ENCODE assay signal across 1 cellular context in the genomic region with DNA sequence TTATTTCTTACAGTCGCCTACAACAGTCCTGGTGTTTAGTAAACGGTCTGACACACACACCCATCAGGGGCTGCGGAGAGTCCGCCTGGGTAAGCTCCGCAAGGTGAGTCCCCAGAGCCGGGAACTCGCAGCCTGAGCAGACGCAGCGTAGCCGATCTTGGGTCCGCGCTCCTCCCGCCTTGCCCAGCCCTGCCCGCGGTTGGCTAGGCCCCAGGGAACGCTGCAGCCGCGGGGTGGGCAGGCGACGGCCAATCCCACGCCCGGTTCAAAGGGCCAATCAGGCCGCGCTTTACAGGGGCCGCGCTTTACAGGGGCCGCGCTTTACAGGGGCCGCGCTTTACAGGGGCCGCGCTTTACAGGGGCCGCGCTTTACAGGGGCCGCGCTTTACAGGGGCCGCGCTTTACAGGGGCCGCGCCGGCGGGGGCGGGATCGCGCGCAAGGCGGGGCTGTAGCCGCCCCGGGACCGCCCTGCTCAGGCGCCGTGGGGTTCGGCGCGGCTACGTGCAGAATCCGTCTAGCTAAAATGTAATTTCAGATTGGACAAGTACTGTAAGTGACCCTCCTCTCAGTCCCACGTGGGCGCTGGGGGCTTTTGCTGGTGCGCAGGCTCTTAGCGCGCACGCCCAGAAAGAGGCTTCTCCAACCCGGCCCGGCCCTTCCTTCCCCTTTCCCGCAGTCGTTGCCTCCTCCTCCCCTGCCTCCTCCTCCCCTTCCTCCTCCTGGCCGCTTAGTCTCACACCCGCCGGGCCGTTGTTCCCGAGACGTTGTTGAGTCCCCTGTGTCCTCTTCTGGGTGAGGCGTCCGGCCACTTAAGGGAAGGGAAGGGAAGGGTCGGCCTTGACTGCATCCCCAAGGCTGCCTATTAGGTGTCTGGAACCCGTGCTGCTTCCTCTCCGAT.
TF ChIP-seq lines count a peak whose summit lies in the region.

A gene with protein sequence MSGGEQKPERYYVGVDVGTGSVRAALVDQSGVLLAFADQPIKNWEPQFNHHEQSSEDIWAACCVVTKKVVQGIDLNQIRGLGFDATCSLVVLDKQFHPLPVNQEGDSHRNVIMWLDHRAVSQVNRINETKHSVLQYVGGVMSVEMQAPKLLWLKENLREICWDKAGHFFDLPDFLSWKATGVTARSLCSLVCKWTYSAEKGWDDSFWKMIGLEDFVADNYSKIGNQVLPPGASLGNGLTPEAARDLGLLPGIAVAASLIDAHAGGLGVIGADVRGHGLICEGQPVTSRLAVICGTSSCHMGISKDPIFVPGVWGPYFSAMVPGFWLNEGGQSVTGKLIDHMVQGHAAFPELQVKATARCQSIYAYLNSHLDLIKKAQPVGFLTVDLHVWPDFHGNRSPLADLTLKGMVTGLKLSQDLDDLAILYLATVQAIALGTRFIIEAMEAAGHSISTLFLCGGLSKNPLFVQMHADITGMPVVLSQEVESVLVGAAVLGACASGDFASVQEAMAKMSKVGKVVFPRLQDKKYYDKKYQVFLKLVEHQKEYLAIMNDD (plus strand): TSS at position 737 of the 899 bp plus-strand sequence. CDS start 24,456 bp downstream, outside the sequence.

TF ChIP-seq in K562, 482 proteins besides CTCF, POLR2A, EP300 and RAD21 (continued from another document and continues in another):
- TF ChIP-seq, protein P1, sequence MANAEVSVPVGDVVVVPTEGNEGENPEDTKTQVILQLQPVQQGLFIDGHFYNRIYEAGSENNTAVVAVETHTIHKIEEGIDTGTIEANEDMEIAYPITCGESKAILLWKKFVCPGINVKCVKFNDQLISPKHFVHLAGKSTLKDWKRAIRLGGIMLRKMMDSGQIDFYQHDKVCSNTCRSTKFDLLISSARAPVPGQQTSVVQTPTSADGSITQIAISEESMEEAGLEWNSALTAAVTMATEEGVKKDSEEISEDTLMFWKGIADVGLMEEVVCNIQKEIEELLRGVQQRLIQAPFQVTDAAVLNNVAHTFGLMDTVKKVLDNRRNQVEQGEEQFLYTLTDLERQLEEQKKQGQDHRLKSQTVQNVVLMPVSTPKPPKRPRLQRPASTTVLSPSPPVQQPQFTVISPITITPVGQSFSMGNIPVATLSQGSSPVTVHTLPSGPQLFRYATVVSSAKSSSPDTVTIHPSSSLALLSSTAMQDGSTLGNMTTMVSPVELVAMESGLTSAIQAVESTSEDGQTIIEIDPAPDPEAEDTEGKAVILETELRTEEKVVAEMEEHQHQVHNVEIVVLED (CRISPR knock-in tag; IDR thresholded peaks at IDR 0.05), result 0 out of 2 replicates have a peak, but pooled peaks have one; percentile 19
- TF ChIP-seq RCOR1 (IDR thresholded peaks at IDR 0.05; ENCODE audit: borderline replicate concordance in 1 of 2, low read depth in 2 of 2, low read length in 2 of 2), result peak in 1 of 2 experiments; percentile 22; a peak in 1 of 4 replicates
- TF ChIP-seq, protein P2, sequence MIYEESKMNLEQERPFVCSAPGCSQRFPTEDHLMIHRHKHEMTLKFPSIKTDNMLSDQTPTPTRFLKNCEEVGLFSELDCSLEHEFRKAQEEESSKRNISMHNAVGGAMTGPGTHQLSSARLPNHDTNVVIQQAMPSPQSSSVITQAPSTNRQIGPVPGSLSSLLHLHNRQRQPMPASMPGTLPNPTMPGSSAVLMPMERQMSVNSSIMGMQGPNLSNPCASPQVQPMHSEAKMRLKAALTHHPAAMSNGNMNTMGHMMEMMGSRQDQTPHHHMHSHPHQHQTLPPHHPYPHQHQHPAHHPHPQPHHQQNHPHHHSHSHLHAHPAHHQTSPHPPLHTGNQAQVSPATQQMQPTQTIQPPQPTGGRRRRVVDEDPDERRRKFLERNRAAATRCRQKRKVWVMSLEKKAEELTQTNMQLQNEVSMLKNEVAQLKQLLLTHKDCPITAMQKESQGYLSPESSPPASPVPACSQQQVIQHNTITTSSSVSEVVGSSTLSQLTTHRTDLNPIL (CRISPR knock-in tag; IDR thresholded peaks at IDR 0.05), result no peak
- TF ChIP-seq CXXC5 (CRISPR knock-in tag; IDR thresholded peaks at IDR 0.05), result peak; percentile 89
- peak; percentile 29; the same call in 1 of the 2 replicates for TF ChIP-seq MBD2 (IDR thresholded peaks at IDR 0.05; ENCODE audit: borderline replicate concordance, low read depth)
- TF ChIP-seq, protein P3, sequence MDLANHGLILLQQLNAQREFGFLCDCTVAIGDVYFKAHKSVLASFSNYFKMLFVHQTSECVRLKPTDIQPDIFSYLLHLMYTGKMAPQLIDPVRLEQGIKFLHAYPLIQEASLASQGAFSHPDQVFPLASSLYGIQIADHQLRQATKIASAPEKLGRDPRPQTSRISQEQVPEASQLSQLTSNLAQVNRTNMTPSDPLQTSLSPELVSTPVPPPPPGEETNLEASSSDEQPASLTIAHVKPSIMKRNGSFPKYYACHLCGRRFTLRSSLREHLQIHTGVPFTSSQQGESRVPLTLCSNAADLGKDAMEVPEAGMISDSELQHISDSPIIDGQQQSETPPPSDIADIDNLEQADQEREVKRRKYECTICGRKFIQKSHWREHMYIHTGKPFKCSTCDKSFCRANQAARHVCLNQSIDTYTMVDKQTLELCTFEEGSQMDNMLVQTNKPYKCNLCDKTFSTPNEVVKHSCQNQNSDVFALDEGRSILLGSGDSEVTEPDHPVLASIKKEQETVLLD (IDR thresholded peaks at IDR 0.05), result peak; percentile 46; the same call in 1 of the 2 replicates
- 0 out of 2 replicates have a peak, but pooled peaks have one; percentile 12 for TF ChIP-seq CC2D1A (IDR thresholded peaks at IDR 0.05)
- TF ChIP-seq JUND (IDR thresholded peaks at IDR 0.05; ENCODE audit: borderline replicate concordance, low read depth, low read length), result peak; percentile 34; the same call in 1 of the 2 replicates
- TF ChIP-seq JUND (tag; IDR thresholded peaks at IDR 0.05; ENCODE audit: borderline replicate concordance, low read depth, low read length), result no peak
- peak; percentile 14; the same call in 1 of the 2 replicates for TF ChIP-seq GABPA (tag; conservative IDR thresholded peaks at IDR 0.05; ENCODE audit: low read depth)
- peak; percentile 73 for TF ChIP-seq TAF9B (IDR thresholded peaks at IDR 0.05; ENCODE audit: partially characterized antibody)
- TF ChIP-seq FOSL1 (tag; conservative IDR thresholded peaks at IDR 0.05), result peak; percentile 28; the same call in 1 of the 2 replicates
- TF ChIP-seq BRD4 (IDR thresholded peaks at IDR 0.05), result no peak
- peak; percentile 64 for TF ChIP-seq ZNF311 (CRISPR knock-in tag; IDR thresholded peaks at IDR 0.05)
- TF ChIP-seq, protein P4, sequence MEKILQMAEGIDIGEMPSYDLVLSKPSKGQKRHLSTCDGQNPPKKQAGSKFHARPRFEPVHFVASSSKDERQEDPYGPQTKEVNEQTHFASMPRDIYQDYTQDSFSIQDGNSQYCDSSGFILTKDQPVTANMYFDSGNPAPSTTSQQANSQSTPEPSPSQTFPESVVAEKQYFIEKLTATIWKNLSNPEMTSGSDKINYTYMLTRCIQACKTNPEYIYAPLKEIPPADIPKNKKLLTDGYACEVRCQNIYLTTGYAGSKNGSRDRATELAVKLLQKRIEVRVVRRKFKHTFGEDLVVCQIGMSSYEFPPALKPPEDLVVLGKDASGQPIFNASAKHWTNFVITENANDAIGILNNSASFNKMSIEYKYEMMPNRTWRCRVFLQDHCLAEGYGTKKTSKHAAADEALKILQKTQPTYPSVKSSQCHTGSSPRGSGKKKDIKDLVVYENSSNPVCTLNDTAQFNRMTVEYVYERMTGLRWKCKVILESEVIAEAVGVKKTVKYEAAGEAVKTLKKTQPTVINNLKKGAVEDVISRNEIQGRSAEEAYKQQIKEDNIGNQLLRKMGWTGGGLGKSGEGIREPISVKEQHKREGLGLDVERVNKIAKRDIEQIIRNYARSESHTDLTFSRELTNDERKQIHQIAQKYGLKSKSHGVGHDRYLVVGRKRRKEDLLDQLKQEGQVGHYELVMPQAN (IDR thresholded peaks at IDR 0.05; ENCODE audit: borderline replicate concordance), result peak; percentile 45; the same call in 1 of the 2 replicates
- TF ChIP-seq, protein P5, sequence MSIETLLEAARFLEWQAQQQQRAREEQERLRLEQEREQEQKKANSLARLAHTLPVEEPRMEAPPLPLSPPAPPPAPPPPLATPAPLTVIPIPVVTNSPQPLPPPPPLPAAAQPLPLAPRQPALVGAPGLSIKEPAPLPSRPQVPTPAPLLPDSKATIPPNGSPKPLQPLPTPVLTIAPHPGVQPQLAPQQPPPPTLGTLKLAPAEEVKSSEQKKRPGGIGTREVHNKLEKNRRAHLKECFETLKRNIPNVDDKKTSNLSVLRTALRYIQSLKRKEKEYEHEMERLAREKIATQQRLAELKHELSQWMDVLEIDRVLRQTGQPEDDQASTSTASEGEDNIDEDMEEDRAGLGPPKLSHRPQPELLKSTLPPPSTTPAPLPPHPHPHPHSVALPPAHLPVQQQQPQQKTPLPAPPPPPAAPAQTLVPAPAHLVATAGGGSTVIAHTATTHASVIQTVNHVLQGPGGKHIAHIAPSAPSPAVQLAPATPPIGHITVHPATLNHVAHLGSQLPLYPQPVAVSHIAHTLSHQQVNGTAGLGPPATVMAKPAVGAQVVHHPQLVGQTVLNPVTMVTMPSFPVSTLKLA (conservative IDR thresholded peaks at IDR 0.05), result peak; percentile 70 to 82
- TF ChIP-seq ZNF766 (CRISPR knock-in tag; conservative IDR thresholded peaks at IDR 0.05), result peak; percentile 95
- no peak for TF ChIP-seq ZNF699 (CRISPR knock-in tag; IDR thresholded peaks at IDR 0.05; ENCODE audit: insufficient replicate concordance)
- TF ChIP-seq, protein P6, sequence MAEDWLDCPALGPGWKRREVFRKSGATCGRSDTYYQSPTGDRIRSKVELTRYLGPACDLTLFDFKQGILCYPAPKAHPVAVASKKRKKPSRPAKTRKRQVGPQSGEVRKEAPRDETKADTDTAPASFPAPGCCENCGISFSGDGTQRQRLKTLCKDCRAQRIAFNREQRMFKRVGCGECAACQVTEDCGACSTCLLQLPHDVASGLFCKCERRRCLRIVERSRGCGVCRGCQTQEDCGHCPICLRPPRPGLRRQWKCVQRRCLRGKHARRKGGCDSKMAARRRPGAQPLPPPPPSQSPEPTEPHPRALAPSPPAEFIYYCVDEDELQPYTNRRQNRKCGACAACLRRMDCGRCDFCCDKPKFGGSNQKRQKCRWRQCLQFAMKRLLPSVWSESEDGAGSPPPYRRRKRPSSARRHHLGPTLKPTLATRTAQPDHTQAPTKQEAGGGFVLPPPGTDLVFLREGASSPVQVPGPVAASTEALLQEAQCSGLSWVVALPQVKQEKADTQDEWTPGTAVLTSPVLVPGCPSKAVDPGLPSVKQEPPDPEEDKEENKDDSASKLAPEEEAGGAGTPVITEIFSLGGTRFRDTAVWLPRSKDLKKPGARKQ (CRISPR knock-in tag; IDR thresholded peaks at IDR 0.05), result no peak
- no peak for TF ChIP-seq ZNF140 (CRISPR knock-in tag; IDR thresholded peaks at IDR 0.05)
- TF ChIP-seq NFRKB (IDR thresholded peaks at IDR 0.05; ENCODE audit: low read depth), result peak; percentile 83; the same call in 1 of the 2 replicates
- TF ChIP-seq PHF8 (IDR thresholded peaks at IDR 0.05; ENCODE audit: borderline replicate concordance, low read length), result peak; percentile 70; the same call in 1 of the 2 replicates
- no peak for TF ChIP-seq XRCC4 (IDR thresholded peaks at IDR 0.05; ENCODE audit: extremely low read depth, insufficient read depth, insufficient read length)
- peak; percentile 70 for TF ChIP-seq PCBP1 (IDR thresholded peaks at IDR 0.05; ENCODE audit: low read depth, low read length, poor library complexity, severe bottlenecking)
- 0 out of 2 replicates have a peak, but pooled peaks have one; percentile 8 for TF ChIP-seq ARID2 (IDR thresholded peaks at IDR 0.05)
- no peak for TF ChIP-seq MED1 (CRISPR knock-in tag; IDR thresholded peaks at IDR 0.05; ENCODE audit: borderline replicate concordance)
- TF ChIP-seq, protein P7, sequence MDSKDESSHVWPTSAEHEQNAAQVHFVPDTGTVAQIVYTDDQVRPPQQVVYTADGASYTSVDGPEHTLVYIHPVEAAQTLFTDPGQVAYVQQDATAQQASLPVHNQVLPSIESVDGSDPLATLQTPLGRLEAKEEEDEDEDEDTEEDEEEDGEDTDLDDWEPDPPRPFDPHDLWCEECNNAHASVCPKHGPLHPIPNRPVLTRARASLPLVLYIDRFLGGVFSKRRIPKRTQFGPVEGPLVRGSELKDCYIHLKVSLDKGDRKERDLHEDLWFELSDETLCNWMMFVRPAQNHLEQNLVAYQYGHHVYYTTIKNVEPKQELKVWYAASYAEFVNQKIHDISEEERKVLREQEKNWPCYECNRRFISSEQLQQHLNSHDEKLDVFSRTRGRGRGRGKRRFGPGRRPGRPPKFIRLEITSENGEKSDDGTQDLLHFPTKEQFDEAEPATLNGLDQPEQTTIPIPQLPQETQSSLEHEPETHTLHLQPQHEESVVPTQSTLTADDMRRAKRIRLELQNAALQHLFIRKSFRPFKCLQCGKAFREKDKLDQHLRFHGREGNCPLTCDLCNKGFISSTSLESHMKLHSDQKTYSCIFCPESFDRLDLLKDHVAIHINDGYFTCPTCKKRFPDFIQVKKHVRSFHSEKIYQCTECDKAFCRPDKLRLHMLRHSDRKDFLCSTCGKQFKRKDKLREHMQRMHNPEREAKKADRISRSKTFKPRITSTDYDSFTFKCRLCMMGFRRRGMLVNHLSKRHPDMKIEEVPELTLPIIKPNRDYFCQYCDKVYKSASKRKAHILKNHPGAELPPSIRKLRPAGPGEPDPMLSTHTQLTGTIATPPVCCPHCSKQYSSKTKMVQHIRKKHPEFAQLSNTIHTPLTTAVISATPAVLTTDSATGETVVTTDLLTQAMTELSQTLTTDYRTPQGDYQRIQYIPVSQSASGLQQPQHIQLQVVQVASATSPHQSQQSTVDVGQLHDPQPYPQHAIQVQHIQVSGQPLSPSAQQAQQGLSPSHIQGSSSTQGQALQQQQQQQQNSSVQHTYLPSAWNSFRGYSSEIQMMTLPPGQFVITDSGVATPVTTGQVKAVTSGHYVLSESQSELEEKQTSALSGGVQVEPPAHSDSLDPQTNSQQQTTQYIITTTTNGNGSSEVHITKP (IDR thresholded peaks at IDR 0.05; ENCODE audit: partially characterized antibody), result peak; percentile 70
- 0 out of 2 replicates have a peak, but pooled peaks have one; percentile 18 for TF ChIP-seq FOXK1 (CRISPR knock-in tag; IDR thresholded peaks at IDR 0.05; ENCODE audit: borderline replicate concordance)
- TF ChIP-seq LCOR (CRISPR knock-in tag; IDR thresholded peaks at IDR 0.05), result peak; percentile 52; the same call in 1 of the 2 replicates
- 0 out of 2 replicates have a peak, but pooled peaks have one; percentile 13 for TF ChIP-seq ZNF583 (CRISPR knock-in tag; IDR thresholded peaks at IDR 0.05)
- TF ChIP-seq BMI1 (IDR thresholded peaks at IDR 0.05; ENCODE audit: low read length), result no peak
- TF ChIP-seq ARID1B (IDR thresholded peaks at IDR 0.05), result 0 out of 2 replicates have a peak, but pooled peaks have one; percentile 25
- TF ChIP-seq NR4A1 (CRISPR knock-in tag; IDR thresholded peaks at IDR 0.05), result no peak
- TF ChIP-seq NR4A1 (tag; IDR thresholded peaks at IDR 0.05), result peak; percentile 74
- TF ChIP-seq, protein P8, sequence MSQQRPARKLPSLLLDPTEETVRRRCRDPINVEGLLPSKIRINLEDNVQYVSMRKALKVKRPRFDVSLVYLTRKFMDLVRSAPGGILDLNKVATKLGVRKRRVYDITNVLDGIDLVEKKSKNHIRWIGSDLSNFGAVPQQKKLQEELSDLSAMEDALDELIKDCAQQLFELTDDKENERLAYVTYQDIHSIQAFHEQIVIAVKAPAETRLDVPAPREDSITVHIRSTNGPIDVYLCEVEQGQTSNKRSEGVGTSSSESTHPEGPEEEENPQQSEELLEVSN (IDR thresholded peaks at IDR 0.05; ENCODE audit: borderline replicate concordance in 1 of 2, extremely low read depth in 1 of 2, insufficient read depth in 1 of 2, insufficient read length in 1 of 2, low read depth in 1 of 2, low read length in 1 of 2, poor library complexity in 1 of 2, severe bottlenecking in 1 of 2), result peak; percentile 52 to 68
- peak; percentile 82 for TF ChIP-seq FOXJ2 (tag; IDR thresholded peaks at IDR 0.05)
- peak; percentile 57; the same call in 1 of the 2 replicates for TF ChIP-seq GABPB1 (CRISPR knock-in tag; IDR thresholded peaks at IDR 0.05)
- TF ChIP-seq MECOM (CRISPR knock-in tag; IDR thresholded peaks at IDR 0.05), result peak; percentile 71; the same call in 1 of the 2 replicates
